Comparison of ENCODE assay signal across 1 cellular context in the genomic region with DNA sequence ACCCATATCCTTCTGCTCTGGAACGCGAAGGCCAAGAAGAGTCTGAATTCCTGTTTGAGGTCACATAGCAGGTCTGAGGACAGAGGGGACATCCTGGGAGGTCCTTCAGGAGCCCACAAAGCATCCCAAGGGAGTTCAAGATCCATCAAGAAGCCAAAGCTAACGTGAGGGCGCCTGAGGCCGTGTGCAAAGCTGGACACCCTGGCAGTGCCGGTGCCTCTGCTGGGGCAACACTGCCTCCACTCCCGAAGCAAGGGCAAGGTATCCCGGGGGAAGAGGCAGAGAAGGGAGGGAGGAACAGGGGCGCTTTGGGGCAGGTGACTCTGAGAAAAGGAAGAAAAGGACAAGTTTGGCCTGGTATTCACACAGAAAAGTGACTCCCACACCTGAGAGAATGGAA.
TF ChIP-seq lines count a peak whose summit lies in the region.

No MANE protein-coding gene starts in this region.

TF ChIP-seq in HCT116, 20 proteins besides CTCF, POLR2A, EP300 and RAD21 (continued from another document):
- TF ChIP-seq, protein P1, sequence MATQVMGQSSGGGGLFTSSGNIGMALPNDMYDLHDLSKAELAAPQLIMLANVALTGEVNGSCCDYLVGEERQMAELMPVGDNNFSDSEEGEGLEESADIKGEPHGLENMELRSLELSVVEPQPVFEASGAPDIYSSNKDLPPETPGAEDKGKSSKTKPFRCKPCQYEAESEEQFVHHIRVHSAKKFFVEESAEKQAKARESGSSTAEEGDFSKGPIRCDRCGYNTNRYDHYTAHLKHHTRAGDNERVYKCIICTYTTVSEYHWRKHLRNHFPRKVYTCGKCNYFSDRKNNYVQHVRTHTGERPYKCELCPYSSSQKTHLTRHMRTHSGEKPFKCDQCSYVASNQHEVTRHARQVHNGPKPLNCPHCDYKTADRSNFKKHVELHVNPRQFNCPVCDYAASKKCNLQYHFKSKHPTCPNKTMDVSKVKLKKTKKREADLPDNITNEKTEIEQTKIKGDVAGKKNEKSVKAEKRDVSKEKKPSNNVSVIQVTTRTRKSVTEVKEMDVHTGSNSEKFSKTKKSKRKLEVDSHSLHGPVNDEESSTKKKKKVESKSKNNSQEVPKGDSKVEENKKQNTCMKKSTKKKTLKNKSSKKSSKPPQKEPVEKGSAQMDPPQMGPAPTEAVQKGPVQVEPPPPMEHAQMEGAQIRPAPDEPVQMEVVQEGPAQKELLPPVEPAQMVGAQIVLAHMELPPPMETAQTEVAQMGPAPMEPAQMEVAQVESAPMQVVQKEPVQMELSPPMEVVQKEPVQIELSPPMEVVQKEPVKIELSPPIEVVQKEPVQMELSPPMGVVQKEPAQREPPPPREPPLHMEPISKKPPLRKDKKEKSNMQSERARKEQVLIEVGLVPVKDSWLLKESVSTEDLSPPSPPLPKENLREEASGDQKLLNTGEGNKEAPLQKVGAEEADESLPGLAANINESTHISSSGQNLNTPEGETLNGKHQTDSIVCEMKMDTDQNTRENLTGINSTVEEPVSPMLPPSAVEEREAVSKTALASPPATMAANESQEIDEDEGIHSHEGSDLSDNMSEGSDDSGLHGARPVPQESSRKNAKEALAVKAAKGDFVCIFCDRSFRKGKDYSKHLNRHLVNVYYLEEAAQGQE (IDR thresholded peaks at IDR 0.05; ENCODE audit: low read depth): no peak
- TF ChIP-seq, protein P2, sequence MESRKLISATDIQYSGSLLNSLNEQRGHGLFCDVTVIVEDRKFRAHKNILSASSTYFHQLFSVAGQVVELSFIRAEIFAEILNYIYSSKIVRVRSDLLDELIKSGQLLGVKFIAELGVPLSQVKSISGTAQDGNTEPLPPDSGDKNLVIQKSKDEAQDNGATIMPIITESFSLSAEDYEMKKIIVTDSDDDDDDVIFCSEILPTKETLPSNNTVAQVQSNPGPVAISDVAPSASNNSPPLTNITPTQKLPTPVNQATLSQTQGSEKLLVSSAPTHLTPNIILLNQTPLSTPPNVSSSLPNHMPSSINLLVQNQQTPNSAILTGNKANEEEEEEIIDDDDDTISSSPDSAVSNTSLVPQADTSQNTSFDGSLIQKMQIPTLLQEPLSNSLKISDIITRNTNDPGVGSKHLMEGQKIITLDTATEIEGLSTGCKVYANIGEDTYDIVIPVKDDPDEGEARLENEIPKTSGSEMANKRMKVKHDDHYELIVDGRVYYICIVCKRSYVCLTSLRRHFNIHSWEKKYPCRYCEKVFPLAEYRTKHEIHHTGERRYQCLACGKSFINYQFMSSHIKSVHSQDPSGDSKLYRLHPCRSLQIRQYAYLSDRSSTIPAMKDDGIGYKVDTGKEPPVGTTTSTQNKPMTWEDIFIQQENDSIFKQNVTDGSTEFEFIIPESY (IDR thresholded peaks at IDR 0.05; ENCODE audit: extremely low read depth, insufficient replicate concordance, low read length): no peak
- TF ChIP-seq JUND (IDR thresholded peaks at IDR 0.05): no peak
- TF ChIP-seq EGR1 (IDR thresholded peaks at IDR 0.05; ENCODE audit: low read depth): no peak
- TF ChIP-seq, protein P3, sequence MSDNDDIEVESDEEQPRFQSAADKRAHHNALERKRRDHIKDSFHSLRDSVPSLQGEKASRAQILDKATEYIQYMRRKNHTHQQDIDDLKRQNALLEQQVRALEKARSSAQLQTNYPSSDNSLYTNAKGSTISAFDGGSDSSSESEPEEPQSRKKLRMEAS (IDR thresholded peaks at IDR 0.05): no peak
TF ChIP-seq in HCT116: peak in this region for 0.
